Comparison of ENCODE assay signal across 9 cellular contexts in genomic region chr1:6822530-6823359, GRCh38. TPM values are rescaled to one million over a fixed set of nuclear protein-coding genes. Genes with fewer than 3 reads are reported as not detected.
DNase-seq lines count a peak whose midpoint lies in the region; ATAC-seq, FAIRE-seq and TF ChIP-seq lines count a peak whose summit lies in the region.
"Had no signal": no experiment of that assay in that cellular context is flagged by ENCODE, and none has a peak within 500 bp of the region (broad histone marks: within the 10 kb centered on the region; RNA-seq: fewer than 3 reads in every experiment).

No MANE protein-coding gene starts in this region.

- no peak overlapping the region for H4K91ac ChIP-seq in neuronal stem cell (ENCODE audit: low read depth, low read length, poor library complexity)

- peaks cover 1% of the 10 kb centered on the region for H3K36me3 ChIP-seq in bronchial epithelial cell (ENCODE audit: control insufficient read depth, insufficient read depth, low read length)
- H3K36me3 ChIP-seq in neuronal stem cell (replicated peaks in 1 of 2; ENCODE audit: control insufficient read depth in 2 of 2, insufficient read depth in 2 of 2, low read length in 2 of 2): peaks cover 2 to 18% of the 10 kb centered on the region in 2 donors

- DNase-seq in NCI-H345 (lab: John Stamatoyannopoulos, UW) (peak; percentile 27), NCI-H345 treated with DMSO at 0.1 percent for 48 hours (lab: John Stamatoyannopoulos, UW; ENCODE audit: unreplicated experiment) (no peak), bronchial epithelial cell (ENCODE audit: low read depth) (peak; percentile 9), neuronal stem cell (ENCODE audit: low spot score) (no peak), chondrocyte (ENCODE audit: low spot score) (no peak)
- no peak for DNase-seq in stimulated activated naive CD8-positive, alpha-beta T cell treated with anti-CD3 and anti-CD28 coated beads, Interleukin-15, Interleukin-2, amounts not matched to agents 100 U/mL and 50 U/mL, for 24 hours
- DNase-seq in CD4-positive, alpha-beta T cell: no peak
- DNase-seq: SJCRH30 had no signal

- H3K14ac ChIP-seq in neuronal stem cell (ENCODE audit: low read length): no peak overlapping the region

- H4K8ac ChIP-seq in neuronal stem cell (ENCODE audit: low read depth, low read length): no peak overlapping the region

- no peak overlapping the region for H3K4me3 ChIP-seq in bronchial epithelial cell (ENCODE audit: low read depth, low read length)
- H3K4me3 ChIP-seq in neuronal stem cell (ENCODE audit: low read length in 2 of 2): no peak overlapping the region
- H3K4me3 ChIP-seq: SJCRH30 had no signal

- H3K27ac ChIP-seq in neuronal stem cell (replicated peaks; ENCODE audit: low read length): no peak overlapping the region
- no peak overlapping the region for H3K27ac ChIP-seq in CD4-positive, alpha-beta T cell (ENCODE audit: low read depth, low read length)
- H3K27ac ChIP-seq: SJCRH30 had no signal

- ATAC-seq in HG03135 (IDR thresholded peaks at IDR 0.05; ENCODE audit: unreplicated experiment): peak; percentile 76
- peak; percentile 69 for ATAC-seq in stimulated activated naive CD8-positive, alpha-beta T cell treated with anti-CD3 and anti-CD28 coated beads, Interleukin-15, Interleukin-2, amounts not matched to agents 100 U/mL and 50 U/mL, for 24 hours
- ATAC-seq in CD4-positive, alpha-beta T cell (ENCODE audit: poor library complexity): no peak

- no peak overlapping the region for H2AFZ ChIP-seq in neuronal stem cell (ENCODE audit: low read length)

- TF ChIP-seq CTCF in bronchial epithelial cell (IDR thresholded peaks at IDR 0.05; ENCODE audit: insufficient read depth, low read length, severe bottlenecking) (no peak), chondrocyte (IDR thresholded peaks at IDR 0.05) (no peak)
- no peak for TF ChIP-seq CTCF in CD4-positive, alpha-beta T cell (IDR thresholded peaks at IDR 0.05)

- H3K27ac Mint-ChIP-seq in CD4-positive, alpha-beta T cell: no peak overlapping the region
- H3K27ac Mint-ChIP-seq in chondrocyte (ENCODE audit: unreplicated experiment): no peak overlapping the region

- no peak overlapping the region for H3K4me2 ChIP-seq in neuronal stem cell (ENCODE audit: insufficient read depth, low read length, poor library complexity, severe bottlenecking)

- no peak overlapping the region for H2AK5ac ChIP-seq in neuronal stem cell (ENCODE audit: low read depth, low read length)

- no CpG with 5 or more reads among the region's 10 CpGs for WGBS in neuronal stem cell (ENCODE audit: extremely low coverage in 2 of 2, insufficient read length in 2 of 2, insufficient replicate concordance in 1 of 2), 2 donors

- CTCF ChIA-PET in CD4-positive, alpha-beta T cell (lab: Charles Lee): no interaction called here

- no peak overlapping the region for H2BK12ac ChIP-seq in neuronal stem cell (ENCODE audit: low read length)

- no peaks in the 10 kb centered on the region for H3K4me1 ChIP-seq in neuronal stem cell (ENCODE audit: control insufficient read depth in 2 of 2, insufficient read depth in 1 of 2, low read depth in 1 of 2, low read length in 2 of 2)

- no peak overlapping the region for H2BK120ac ChIP-seq in neuronal stem cell (ENCODE audit: low read depth, low read length)

- no peak overlapping the region for H3K23ac ChIP-seq in neuronal stem cell (ENCODE audit: low read depth, low read length, poor library complexity)

- no peak overlapping the region for H3K9ac ChIP-seq in neuronal stem cell (ENCODE audit: low read depth, low read length, poor library complexity)

- H3K9me3 ChIP-seq in neuronal stem cell (replicated peaks in 1 of 2; ENCODE audit: control insufficient read depth in 2 of 2, insufficient read depth in 1 of 2, low read depth in 1 of 2, low read length in 2 of 2): no peaks in the 10 kb centered on the region
- H3K9me3 ChIP-seq in CD4-positive, alpha-beta T cell (ENCODE audit: control insufficient read depth, low read length): no peaks in the 10 kb centered on the region
- H3K9me3 ChIP-seq: SJCRH30 had no signal

- intact Hi-C loops in CD4-positive, alpha-beta T cell (cut with DNase I, micrococcal nuclease): no loop called here

- no peaks in the 10 kb centered on the region for H3K9me3 Mint-ChIP-seq in CD4-positive, alpha-beta T cell
- H3K9me3 Mint-ChIP-seq in chondrocyte (ENCODE audit: low read depth): no peaks in the 10 kb centered on the region

- H3K79me1 ChIP-seq in neuronal stem cell (ENCODE audit: low read depth, low read length): no peaks in the 10 kb centered on the region

- no peak overlapping the region for H2BK15ac ChIP-seq in neuronal stem cell (ENCODE audit: low read length)

- H3K27me3 Mint-ChIP-seq in CD4-positive, alpha-beta T cell: no peaks in the 10 kb centered on the region
- H3K27me3 Mint-ChIP-seq in chondrocyte (ENCODE audit: low read depth): no peaks in the 10 kb centered on the region

- no peak overlapping the region for H3K4me3 Mint-ChIP-seq in CD4-positive, alpha-beta T cell
- no peak overlapping the region for H3K4me3 Mint-ChIP-seq in chondrocyte (ENCODE audit: unreplicated experiment)

- H3K27me3 ChIP-seq in bronchial epithelial cell (ENCODE audit: control insufficient read depth, insufficient read depth, low read length) (no peaks in the 10 kb centered on the region), neuronal stem cell (ENCODE audit: control insufficient read depth in 3 of 3, insufficient read depth in 3 of 3, low read depth in 1 of 3, low read length in 3 of 3) (no peaks in the 10 kb centered on the region)
- no peaks in the 10 kb centered on the region for H3K27me3 ChIP-seq in CD4-positive, alpha-beta T cell (ENCODE audit: control insufficient read depth, insufficient read depth, low read length)
- H3K27me3 ChIP-seq: SJCRH30 had no signal

- H3K18ac ChIP-seq in neuronal stem cell (ENCODE audit: low read length): no peak overlapping the region

- FAIRE-seq in bronchial epithelial cell (lab: Jason Lieb, UNC): peak; percentile 32

- H3K4ac ChIP-seq in neuronal stem cell (ENCODE audit: low read length): no peak overlapping the region

- POLR2A ChIA-PET in CD4-positive, alpha-beta T cell (lab: Charles Lee): no interaction called here

- peaks cover 25% of the 10 kb centered on the region for H3K36me3 Mint-ChIP-seq in CD4-positive, alpha-beta T cell (ENCODE audit: low read depth)
- no peaks in the 10 kb centered on the region for H3K36me3 Mint-ChIP-seq in chondrocyte (ENCODE audit: low read depth)

- H2BK5ac ChIP-seq in neuronal stem cell (ENCODE audit: low read length): no peak overlapping the region

- H3K4me1 Mint-ChIP-seq in CD4-positive, alpha-beta T cell (ENCODE audit: low read depth): peaks cover 65% of the 10 kb centered on the region
- H3K4me1 Mint-ChIP-seq in chondrocyte (ENCODE audit: low read depth): peaks cover 54% of the 10 kb centered on the region

RNA-seq across cellular contexts. Expression of gene CAMTA1, which starts 37.5 kb away (rescaled TPM):
- 62.3 and 68.2 TPM in 2 replicates for total RNA-seq in bronchial epithelial cell
- polyA plus RNA-seq in neuronal stem cell (2013, experiment 1 of 2): 379 TPM
- 395 TPM for polyA plus RNA-seq in neuronal stem cell (2013, experiment 2 of 2)
- total RNA-seq in CD4-positive, alpha-beta T cell: 10 to 100 TPM; 38.6 to 39.3 TPM
- total RNA-seq in chondrocyte: 63.8 to 69.4 TPM (median 66.9 TPM) in 3 replicates

Comparison
In these comparisons a context has a peak if more than half of its experiments do, and no peak if none do; other contexts are left out.
1. DNase-seq: peak in NCI-H345 (single experiment) and bronchial epithelial cell (single experiment); none in NCI-H345 treated with DMSO at 0.1 percent for 48 hours (single experiment), stimulated activated naive CD8-positive, alpha-beta T cell treated with anti-CD3 and anti-CD28 coated beads, Interleukin-15, Interleukin-2, amounts not matched to agents 100 U/mL and 50 U/mL, for 24 hours (single experiment), neuronal stem cell (single experiment), CD4-positive, alpha-beta T cell (0 of 10) and chondrocyte (single experiment).